ENCODE assay signal across 23 cellular contexts in the genomic region with DNA sequence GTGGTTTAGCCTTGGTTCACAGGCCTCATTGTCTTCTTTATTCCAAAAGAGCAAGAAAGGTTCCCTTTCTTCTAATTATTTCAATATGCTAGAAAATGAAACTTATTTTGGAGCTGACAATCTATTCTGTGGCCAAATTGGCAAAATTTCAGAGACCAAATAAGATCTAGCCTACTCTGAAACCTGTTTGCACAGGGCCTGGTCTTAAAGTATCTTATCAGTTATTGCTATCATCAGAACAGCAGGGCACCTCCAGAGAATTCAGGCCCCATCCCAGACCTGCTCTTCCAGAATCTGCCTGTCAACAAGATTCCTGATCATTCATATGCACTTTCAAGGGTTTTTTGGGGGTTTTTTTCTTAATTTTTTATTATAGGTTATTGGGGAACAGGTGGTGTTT.
DNase-seq lines count a peak whose midpoint lies in the region; ATAC-seq and TF ChIP-seq lines count a peak whose summit lies in the region.
"Had no signal": no experiment of that assay in that cellular context is flagged by ENCODE, and none has a peak within 500 bp of the region (broad histone marks: within the 10 kb centered on the region; RNA-seq: fewer than 3 reads in every experiment).

No MANE protein-coding gene starts in this region.

- no peak overlapping the region for H2AFZ ChIP-seq in GM23338
- no peak overlapping the region for H2AFZ ChIP-seq in neural progenitor cell (replicated peaks)

- no peak overlapping the region for H3K4me3 Mint-ChIP-seq in activated CD4-positive, alpha-beta T cell treated with anti-CD3 and anti-CD28 coated beads, Interleukin-2, amount 10 ng/mL, durations not matched to agents 24 days and 14 days
- no peak overlapping the region for H3K4me3 Mint-ChIP-seq in GM23338
- H3K4me3 Mint-ChIP-seq in neural progenitor cell: no peak overlapping the region
- H3K4me3 Mint-ChIP-seq: H9 had no signal

- H3K36me3 Mint-ChIP-seq in activated CD4-positive, alpha-beta T cell treated with anti-CD3 and anti-CD28 coated beads, Interleukin-2, amount 10 ng/mL, durations not matched to agents 24 days and 14 days (ENCODE audit: low read depth): no peaks in the 10 kb centered on the region
- peaks cover 12% of the 10 kb centered on the region for H3K36me3 Mint-ChIP-seq in GM23338 (ENCODE audit: low read depth)
- H3K36me3 Mint-ChIP-seq in neural progenitor cell: no peaks in the 10 kb centered on the region

- H2AK5ac ChIP-seq in mesendoderm (ENCODE audit: low read length): no peak overlapping the region

- H4K5ac ChIP-seq in mesendoderm (ENCODE audit: low read length): no peak overlapping the region

- no peak overlapping the region for H3K4me2 ChIP-seq in mesendoderm (ENCODE audit: low read length)
- H3K4me2 ChIP-seq in GM23338: no peak overlapping the region
- no peak overlapping the region for H3K4me2 ChIP-seq in neural progenitor cell

- no peaks in the 10 kb centered on the region for H3K9me3 Mint-ChIP-seq in activated CD4-positive, alpha-beta T cell treated with anti-CD3 and anti-CD28 coated beads, Interleukin-2, amount 10 ng/mL, durations not matched to agents 24 days and 14 days
- H3K9me3 Mint-ChIP-seq in GM23338: peaks cover 13% of the 10 kb centered on the region; the same call in 2 of the 3 replicates
- H3K9me3 Mint-ChIP-seq in neural progenitor cell: peaks cover 10% of the 10 kb centered on the region

- no peak for ATAC-seq in GM23338
- ATAC-seq: HepG2, K562, Panc1 had no signal

- no peak overlapping the region for H4K8ac ChIP-seq in mesendoderm (ENCODE audit: low read depth, low read length)

- intact Hi-C loops in activated CD4-positive, alpha-beta T cell treated with anti-CD3 and anti-CD28 coated beads, Interleukin-2, amount 10 ng/mL, durations not matched to agents 24 days and 14 days (cut with micrococcal nuclease): no loop called here

- H3K4me3 ChIP-seq in mesendoderm (ENCODE audit: low read length) (no peak overlapping the region), GM23338 (no peak overlapping the region), neural progenitor cell (no peak overlapping the region)
- H3K4me3 ChIP-seq: K562, MG63 had no signal

- H3K27me3 Mint-ChIP-seq in activated CD4-positive, alpha-beta T cell treated with anti-CD3 and anti-CD28 coated beads, Interleukin-2, amount 10 ng/mL, durations not matched to agents 24 days and 14 days: peaks cover 4% of the 10 kb centered on the region
- H3K27me3 Mint-ChIP-seq in GM23338 (ENCODE audit: insufficient read depth, low read depth, poor library complexity) (no peaks in the 10 kb centered on the region), neural progenitor cell (ENCODE audit: insufficient read depth, low read depth) (peaks cover 4% of the 10 kb centered on the region)

- DNase-seq in NCI-H2196 (lab: John Stamatoyannopoulos, UW; ENCODE audit: unreplicated experiment): peak; percentile 8
- no peak for DNase-seq in NCI-H2196 treated with DMSO at 0.1 percent for 48 hours (lab: John Stamatoyannopoulos, UW; ENCODE audit: unreplicated experiment)
- DNase-seq in fibroblast of gingiva (ENCODE audit: low read depth): peak; percentile 43
- peak; percentile 61 for DNase-seq in mesendoderm
- no peak for DNase-seq in stimulated activated CD4-positive, alpha-beta T cell treated with anti-CD3 and anti-CD28 coated beads, Interleukin-2, amount 100 ng/mL, for 24 hours
- no peak for DNase-seq in activated CD4-positive, alpha-beta T cell treated with anti-CD3 and anti-CD28 coated beads, Interleukin-2, amount 10 ng/mL, durations not matched to agents 24 days and 14 days
- no peak for DNase-seq in GM23338 (ENCODE audit: low spot score)
- no peak for DNase-seq in neural progenitor cell (ENCODE audit: low spot score)
- DNase-seq: BE2C, Calu3, DMS79 treated with DMSO at 0.1 percent for 48 hours, GF-D8, H9, MG63, NCI-H1105 treated with DMSO at 0.1 percent for 48 hours, NCI-H2029, NCI-H2227 treated with DMSO at 0.1 percent for 48 hours, NCI-H526 treated with DMSO at 0.1 percent for 48 hours, SHP77 treated with DMSO at 0.1 percent for 48 hours had no signal

- H3K4me1 ChIP-seq in mesendoderm (ENCODE audit: control insufficient read depth, low read depth, low read length): no peaks in the 10 kb centered on the region
- no peaks in the 10 kb centered on the region for H3K4me1 ChIP-seq in GM23338 (ENCODE audit: insufficient read depth)
- H3K4me1 ChIP-seq in neural progenitor cell: no peaks in the 10 kb centered on the region
- H3K4me1 ChIP-seq: BE2C had no signal

- H3K9me3 ChIP-seq in neural progenitor cell (ENCODE audit: low read depth): no peaks in the 10 kb centered on the region
- H3K9me3 ChIP-seq: BE2C, MG63 had no signal

- H3K56ac ChIP-seq in mesendoderm (ENCODE audit: low read length): no peak overlapping the region

- H3K36me3 ChIP-seq in mesendoderm (ENCODE audit: control insufficient read depth, insufficient read depth, low read length): no peaks in the 10 kb centered on the region
- H3K36me3 ChIP-seq in GM23338 (ENCODE audit: insufficient read depth): no peaks in the 10 kb centered on the region
- H3K36me3 ChIP-seq in neural progenitor cell: no peaks in the 10 kb centered on the region
- H3K36me3 ChIP-seq: BE2C, MG63 had no signal

- no peak overlapping the region for H3K23ac ChIP-seq in mesendoderm (ENCODE audit: low read length)

- no peak overlapping the region for H3K18ac ChIP-seq in mesendoderm (ENCODE audit: low read length)

- H3K9ac ChIP-seq in mesendoderm (ENCODE audit: low read length): no peak overlapping the region
- H3K9ac ChIP-seq in neural progenitor cell: no peak overlapping the region

- H3K4ac ChIP-seq in mesendoderm (ENCODE audit: low read depth, low read length): no peak overlapping the region

- no peaks in the 10 kb centered on the region for H4K20me1 ChIP-seq in GM23338 (replicated peaks; ENCODE audit: insufficient read depth)
- H4K20me1 ChIP-seq in neural progenitor cell (ENCODE audit: low read depth): no peaks in the 10 kb centered on the region

- H3F3A ChIP-seq in GM23338 (replicated peaks; ENCODE audit: low read depth) (no peaks in the 10 kb centered on the region), neural progenitor cell (ENCODE audit: low read depth) (no peaks in the 10 kb centered on the region)

- no peak for TF ChIP-seq CTCF in GM23338 (conservative IDR thresholded peaks at IDR 0.05; ENCODE audit: low read depth in 2 of 2)
- no peak for TF ChIP-seq CTCF in neural progenitor cell (IDR thresholded peaks at IDR 0.05)

- H3K79me1 ChIP-seq in mesendoderm (ENCODE audit: low read length): no peaks in the 10 kb centered on the region

- H2BK120ac ChIP-seq in mesendoderm (ENCODE audit: low read depth, low read length): no peak overlapping the region

- H3K27ac ChIP-seq in mesendoderm (ENCODE audit: low read depth, low read length): no peak overlapping the region
- H3K27ac ChIP-seq in GM23338 (ENCODE audit: low read depth): no peak overlapping the region
- H3K27ac ChIP-seq in neural progenitor cell: no peak overlapping the region
- H3K27ac ChIP-seq: 22Rv1 had no signal

- no peaks in the 10 kb centered on the region for H3K27me3 ChIP-seq in mesendoderm (ENCODE audit: insufficient read depth, low read length, poor library complexity)
- no peaks in the 10 kb centered on the region for H3K27me3 ChIP-seq in GM23338 (ENCODE audit: insufficient read depth)
- no peaks in the 10 kb centered on the region for H3K27me3 ChIP-seq in neural progenitor cell
- H3K27me3 ChIP-seq: BE2C, MG63 had no signal

- H3K27ac Mint-ChIP-seq in activated CD4-positive, alpha-beta T cell treated with anti-CD3 and anti-CD28 coated beads, Interleukin-2, amount 10 ng/mL, durations not matched to agents 24 days and 14 days: no peak overlapping the region
- no peak overlapping the region for H3K27ac Mint-ChIP-seq in GM23338
- no peak overlapping the region for H3K27ac Mint-ChIP-seq in neural progenitor cell
- H3K27ac Mint-ChIP-seq: H9 had no signal

- no peak overlapping the region for H2BK15ac ChIP-seq in mesendoderm (replicated peaks; ENCODE audit: low read depth)

- peaks cover 3% of the 10 kb centered on the region; the same call in 1 of the 2 replicates for H3K9me2 ChIP-seq in GM23338 (ENCODE audit: insufficient read depth)

- H3K4me1 Mint-ChIP-seq in activated CD4-positive, alpha-beta T cell treated with anti-CD3 and anti-CD28 coated beads, Interleukin-2, amount 10 ng/mL, durations not matched to agents 24 days and 14 days: no peaks in the 10 kb centered on the region
- H3K4me1 Mint-ChIP-seq in GM23338: no peaks in the 10 kb centered on the region
- no peaks in the 10 kb centered on the region for H3K4me1 Mint-ChIP-seq in neural progenitor cell
- H3K4me1 Mint-ChIP-seq: H9 had no signal

- H3K79me2 ChIP-seq in mesendoderm (ENCODE audit: control insufficient read depth, insufficient read depth, low read length): no peaks in the 10 kb centered on the region
- H3K79me2 ChIP-seq in GM23338 (replicated peaks; ENCODE audit: insufficient read depth): no peaks in the 10 kb centered on the region
- no peaks in the 10 kb centered on the region for H3K79me2 ChIP-seq in neural progenitor cell (ENCODE audit: low read depth)

- no peak overlapping the region for H2BK5ac ChIP-seq in mesendoderm (ENCODE audit: low read length)

TF ChIP-seq in GM23338, 12 proteins besides CTCF, POLR2A, EP300 and RAD21 (continues in another document):
- no peak for TF ChIP-seq EZH2 (IDR thresholded peaks at IDR 0.05; ENCODE audit: low read depth, unreplicated experiment)
- no peak for TF ChIP-seq JUNB (IDR thresholded peaks at IDR 0.05; ENCODE audit: unreplicated experiment)

Comparison
In these comparisons a context has a peak if more than half of its experiments do, and no peak if none do; other contexts are left out.
1. DNase-seq: peak in NCI-H2196 (single experiment), fibroblast of gingiva (single experiment) and mesendoderm (single experiment); none in NCI-H2196 treated with DMSO at 0.1 percent for 48 hours (single experiment), stimulated activated CD4-positive, alpha-beta T cell treated with anti-CD3 and anti-CD28 coated beads, Interleukin-2, amount 100 ng/mL, for 24 hours (0 of 2), activated CD4-positive, alpha-beta T cell treated with anti-CD3 and anti-CD28 coated beads, Interleukin-2, amount 10 ng/mL, durations not matched to agents 24 days and 14 days (single experiment), GM23338 (single experiment) and neural progenitor cell (single experiment).